ENCODE assay signal across 9 cellular contexts in the genomic region with DNA sequence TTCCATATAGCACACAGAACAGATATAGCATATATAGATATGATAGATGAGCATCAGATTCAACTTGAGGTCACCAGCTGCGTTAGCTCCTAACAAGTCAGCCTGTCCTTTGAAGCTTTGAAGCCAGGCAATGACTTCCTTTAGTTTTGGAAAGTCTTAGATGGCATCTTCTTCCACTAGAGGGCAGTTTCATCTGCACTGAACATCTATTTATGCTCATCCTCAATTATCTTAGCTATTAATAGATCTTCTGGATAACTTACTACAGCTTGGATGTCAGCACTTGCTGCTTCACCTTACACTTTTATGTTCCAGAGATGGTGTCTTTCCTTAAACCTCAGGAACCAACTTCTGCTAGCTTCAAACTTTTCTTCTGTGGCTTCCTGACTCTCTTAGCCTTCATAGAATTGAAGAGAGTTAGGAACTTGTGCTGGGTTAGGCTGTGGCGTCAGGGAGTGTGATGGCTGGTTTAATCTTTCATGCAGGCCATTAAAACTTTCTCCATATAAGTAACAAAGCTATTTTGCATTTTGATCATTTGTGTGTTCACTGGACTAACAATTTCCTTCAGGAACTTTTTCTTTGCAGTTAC.
DNase-seq lines count a peak whose midpoint lies in the region; ATAC-seq and TF ChIP-seq lines count a peak whose summit lies in the region.
"Had no signal": no experiment of that assay in that cellular context is flagged by ENCODE, and none has a peak within 500 bp of the region (broad histone marks: within the 10 kb centered on the region; RNA-seq: fewer than 3 reads in every experiment).

No MANE protein-coding gene starts in this region.

- no peaks in the 10 kb centered on the region for H3K4me1 ChIP-seq in lower lobe of right lung

- DNase-seq in DMS 273 (lab: John Stamatoyannopoulos, UW; ENCODE audit: unreplicated experiment) (peak; percentile 31), lower lobe of right lung (no peak), NCI-H2171 treated with DMSO at 0.1 percent for 48 hours (lab: John Stamatoyannopoulos, UW) (no peak)
- peak; percentile 45 for DNase-seq in Jurkat, Clone E6-1 (ENCODE audit: low read depth, low spot score)
- no peak for DNase-seq in activated naive CD4-positive, alpha-beta T cell treated with Interleukin-2 at 50 U/mL for 16 hours

- no peak for ATAC-seq in lower lobe of right lung
- no peak for ATAC-seq in GM19351 (IDR thresholded peaks at IDR 0.05; ENCODE audit: unreplicated experiment)
- no peak for ATAC-seq in GM21447 (IDR thresholded peaks at IDR 0.05; ENCODE audit: unreplicated experiment)
- ATAC-seq: K562 had no signal

- H3K27me3 ChIP-seq in lower lobe of right lung (ENCODE audit: low read depth): no peaks in the 10 kb centered on the region

- H3K4me1 Mint-ChIP-seq in brain: no peaks in the 10 kb centered on the region

- H3K4me3 Mint-ChIP-seq in brain: no peak overlapping the region

- TF ChIP-seq CTCF in brain (conservative IDR thresholded peaks at IDR 0.05): peak; percentile 36 to 55
- peak; percentile 31 for TF ChIP-seq CTCF in lower lobe of right lung (IDR thresholded peaks at IDR 0.05)

- H3K9me3 Mint-ChIP-seq in brain: peaks cover 0 to 11% (median 2%) of the 10 kb centered on the region in 5 experiments

- no peak overlapping the region for H3K27ac Mint-ChIP-seq in brain

- H3K36me3 ChIP-seq in lower lobe of right lung: no peaks in the 10 kb centered on the region

- H3K27ac ChIP-seq in lower lobe of right lung: no peak overlapping the region

- H3K36me3 Mint-ChIP-seq in brain: no peaks in the 10 kb centered on the region

- H3K27me3 Mint-ChIP-seq in brain: no peaks in the 10 kb centered on the region

- intact Hi-C loops in lower lobe of right lung (cut with DNase I): no loop called here

- no peak overlapping the region for H3K4me3 ChIP-seq in Jurkat, Clone E6-1 (ENCODE audit: low read length)
- no peak overlapping the region for H3K4me3 ChIP-seq in lower lobe of right lung
- H3K4me3 ChIP-seq: K562 had no signal

- no peaks in the 10 kb centered on the region for H3K9me3 ChIP-seq in lower lobe of right lung

Comparison
In these comparisons a context has a peak if more than half of its experiments do, and no peak if none do; other contexts are left out.
1. DNase-seq: peak in DMS 273 (single experiment) and Jurkat, Clone E6-1 (single experiment); none in lower lobe of right lung (single experiment), activated naive CD4-positive, alpha-beta T cell treated with Interleukin-2 at 50 U/mL for 16 hours (single experiment) and NCI-H2171 treated with DMSO at 0.1 percent for 48 hours (single experiment).